In the genomic region with DNA sequence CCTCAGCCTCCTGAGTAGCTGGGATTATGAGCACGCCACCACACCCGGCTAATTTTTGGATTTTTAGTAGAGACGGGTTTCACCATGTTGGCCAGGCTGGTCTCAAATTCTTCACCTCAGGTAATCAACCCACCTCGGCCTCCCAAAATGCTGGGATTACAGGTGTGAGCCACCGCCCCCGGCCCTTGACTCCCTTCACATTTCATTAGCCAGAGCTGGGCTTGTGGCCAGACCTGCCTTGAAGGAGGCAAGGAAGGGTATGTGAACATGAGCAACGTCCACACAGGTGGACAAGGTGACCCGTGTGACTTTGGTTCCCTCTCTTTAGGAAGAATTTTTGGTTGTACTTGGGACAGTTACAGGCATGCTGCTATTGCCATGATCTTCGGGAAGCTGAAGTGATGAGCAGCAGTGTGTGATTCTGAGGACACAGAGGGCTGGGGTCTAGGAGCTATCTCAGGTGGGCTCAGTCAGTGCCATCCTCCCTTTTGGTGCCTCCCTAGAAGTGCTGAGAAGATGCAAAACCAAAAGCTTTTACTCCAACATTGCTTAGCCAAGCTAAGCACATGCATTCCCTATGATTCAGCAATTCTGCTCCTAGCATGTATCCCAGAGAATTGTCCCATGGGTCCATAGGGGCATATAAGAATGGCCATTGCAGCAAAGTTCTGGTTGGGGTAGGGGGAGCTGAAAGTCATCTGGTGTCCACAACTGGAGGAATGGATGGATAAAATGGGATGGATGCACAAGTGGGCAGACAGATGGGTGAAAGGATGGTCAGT, we compare ENCODE assay signal across 29 cellular contexts. TPM values are rescaled to one million over a fixed set of nuclear protein-coding genes. Genes with fewer than 3 reads are reported as not detected.
DNase-seq lines count a peak whose midpoint lies in the region; ATAC-seq, FAIRE-seq and TF ChIP-seq lines count a peak whose summit lies in the region.
"Had no signal": no experiment of that assay in that cellular context is flagged by ENCODE, and none has a peak within 500 bp of the region (broad histone marks: within the 10 kb centered on the region; RNA-seq: fewer than 3 reads in every experiment).

No MANE protein-coding gene starts in this region.

- H3K4me1 ChIP-seq in A549: peaks cover 11% of the 10 kb centered on the region
- peaks cover 65 to 83% (median 68%) of the 10 kb centered on the region in 10 experiments for H3K4me1 ChIP-seq in BLaER1 treated with 17β-estradiol and CSF1 and Interleukin-3, amounts not matched to agents 10 nM and 100 nM
- H3K4me1 ChIP-seq in osteoblast (ENCODE audit: insufficient read depth, low read length): peaks cover 4% of the 10 kb centered on the region

- TF ChIP-seq RAD21 in A549 (conservative IDR thresholded peaks at IDR 0.05 in 1 of 2, IDR thresholded peaks at IDR 0.05 in 1 of 2): no peak

- no peak overlapping the region; a peak in 1 of 6 replicates for H3K27ac ChIP-seq in A549
- H3K27ac ChIP-seq in BLaER1 treated with 17β-estradiol and CSF1 and Interleukin-3, amounts not matched to agents 10 nM and 100 nM: peak overlapping the region in 10 of 11 experiments; percentile 89 to 100 (median 99); a peak in 20 of 22 replicates
- no peak overlapping the region for H3K27ac ChIP-seq in osteoblast (ENCODE audit: low read depth, low read length)
- H3K27ac ChIP-seq: KMS-11, thyroid gland had no signal

- no peak overlapping the region for H3K4me3 ChIP-seq in A549
- no peak overlapping the region; a peak in 1 of 20 replicates for H3K4me3 ChIP-seq in BLaER1 treated with 17β-estradiol and CSF1 and Interleukin-3, amounts not matched to agents 10 nM and 100 nM
- no peak overlapping the region for H3K4me3 ChIP-seq in osteoblast (ENCODE audit: insufficient read depth, low read length)
- H3K4me3 ChIP-seq: thyroid gland had no signal

- peak overlapping the region; percentile 32 for H3K27ac Mint-ChIP-seq in activated B cell treated with CpG ODN at 0.5 μM for 24 hours
- H3K27ac Mint-ChIP-seq: activated T-cell treated with anti-CD3 and anti-CD28 coated beads, Interleukin-2, amount 50 U/mL, for 72 hours had no signal

- H2AFZ ChIP-seq in osteoblast (ENCODE audit: low read length): no peak overlapping the region

- H3K36me3 ChIP-seq in BLaER1 treated with 17β-estradiol and CSF1 and Interleukin-3, amounts not matched to agents 10 nM and 100 nM: peaks cover 26 to 48% (median 41%) of the 10 kb centered on the region in 11 experiments
- H3K36me3 ChIP-seq in osteoblast (ENCODE audit: insufficient read depth, low read length): peaks cover 9% of the 10 kb centered on the region

- DNase-seq in A549 (ENCODE audit: low read depth in 1 of 2, low spot score in 1 of 2) (no peak), activated B cell treated with CpG ODN at 0.5 μM for 24 hours (no peak), osteoblast (ENCODE audit: insufficient read length, low spot score, missing footprints) (peak; percentile 74), SK-N-DZ (ENCODE audit: low spot score) (no peak), C1 segment of cervical spinal cord (lab: John Stamatoyannopoulos, UW) (no peak)
- DNase-seq in stimulated activated naive CD4-positive, alpha-beta T cell treated with Interleukin-2 at 50 U/mL for 16 hours (lab: John Stamatoyannopoulos, UW): no peak
- DNase-seq: activated CD4-positive, CD25-positive, alpha-beta regulatory T cell treated with anti-CD3 and anti-CD28 coated beads, Interleukin-2, amount 50 U/mL, for 72 hours; activated T-cell treated with anti-CD3 and anti-CD28 coated beads, Interleukin-2, amount 50 U/mL, for 72 hours; CD8-positive, alpha-beta memory T cell; cortex of kidney; DMS153; NCI-H146; NCI-H510A; PC-3; stimulated activated CD4-positive, alpha-beta T cell treated with anti-CD3 and anti-CD28 coated beads, Interleukin-4, amount 100 ng/mL, for 1 hour; stimulated activated naive B cell treated with anti-CD40 and anti-IgM and Interleukin-4, amounts not matched to agents 10 μg/mL and 1 μg/mL and 100 μg/mL, for 72 hours; T-helper 1 cell; thyroid gland had no signal

- H3K4me2 ChIP-seq in A549 (no peak overlapping the region), osteoblast (ENCODE audit: insufficient read depth, low read length) (no peak overlapping the region)
- peak overlapping the region; percentile 94 to 100 (median 99); a peak in 20 of 22 replicates for H3K4me2 ChIP-seq in BLaER1 treated with 17β-estradiol and CSF1 and Interleukin-3, amounts not matched to agents 10 nM and 100 nM
- H3K4me2 ChIP-seq: KMS-11 had no signal

- peak overlapping the region in 9 of 11 experiments; percentile 93 to 100 (median 99); a peak in 17 of 22 replicates for H3K9ac ChIP-seq in BLaER1 treated with 17β-estradiol and CSF1 and Interleukin-3, amounts not matched to agents 10 nM and 100 nM
- H3K9ac ChIP-seq: KMS-11 had no signal

- ATAC-seq in A549: no peak
- no peak for ATAC-seq in activated B cell treated with CpG ODN at 0.5 μM for 24 hours (ENCODE audit: low read depth)
- no peak for ATAC-seq in HG02798 (IDR thresholded peaks at IDR 0.05; ENCODE audit: poor library complexity, unreplicated experiment)
- ATAC-seq: activated naive CD4-positive, alpha-beta T cell treated with anti-CD3 and anti-CD28 coated beads, Interleukin-2, amount 50 U/mL, for 72 hours; activated T-cell treated with anti-CD3 and anti-CD28 coated beads, Interleukin-2, amount 50 U/mL, for 72 hours; PC-3; stimulated activated naive B cell treated with anti-CD40 and anti-IgM and Interleukin-4, amounts not matched to agents 10 μg/mL and 1 μg/mL and 100 μg/mL, for 72 hours had no signal

- WGBS in A549 (ENCODE audit: missing lambda C conversion rate): 93% methylated on average over 9 of the region's 9 CpGs

- TF ChIP-seq CTCF in A549 (IDR thresholded peaks at IDR 0.05): no peak
- TF ChIP-seq CTCF in activated B cell treated with CpG ODN at 0.5 μM for 24 hours (IDR thresholded peaks at IDR 0.05): no peak
- TF ChIP-seq CTCF in osteoblast (IDR thresholded peaks at IDR 0.05; ENCODE audit: extremely low read depth, low read depth, low read length): no peak

- no peak for FAIRE-seq in A549 (lab: Jason Lieb, UNC)
- FAIRE-seq: G401.6, islet of Langerhans, TTC549 had no signal

- TF ChIP-seq EP300 in A549 (IDR thresholded peaks at IDR 0.05): no peak

- CTCF ChIA-PET in A549 (lab: Yijun Ruan, JAX) (interaction anchor here (0.9 to 1.8 kb wide), 6 partner anchors 13 to 248 kb away, joined by 3 to 5 read pairs (median 4); a partner anchor contains a TSS), activated B cell treated with CpG ODN at 0.5 μM for 24 hours (lab: Charles Lee) (interaction anchor here (0.5 to 3.2 kb wide), 2 partner anchors 17 to 42 kb away, joined by 3 to 12 read pairs; no protein-coding TSS in a partner anchor)

- POLR2A ChIA-PET in A549 (lab: Yijun Ruan, JAX): interaction anchor here (1.7 kb wide), 1 partner anchor 63 kb away, joined by 4 read pairs; a partner anchor contains a TSS
- POLR2A ChIA-PET in activated B cell treated with CpG ODN at 0.5 μM for 24 hours (lab: Charles Lee): interaction anchor here (0.6 kb wide), 1 partner anchor 225 kb away, joined by 7 read pairs; no protein-coding TSS in a partner anchor

- H3K9me3 ChIP-seq in A549 (no peaks in the 10 kb centered on the region), osteoblast (ENCODE audit: low read depth, low read length) (no peaks in the 10 kb centered on the region)
- H3K9me3 ChIP-seq in BLaER1 treated with 17β-estradiol and CSF1 and Interleukin-3, amounts not matched to agents 10 nM and 100 nM (replicated peaks in 1 of 11): no peaks in the 10 kb centered on the region
- H3K9me3 ChIP-seq: thyroid gland had no signal

- H3K27me3 ChIP-seq in BLaER1 treated with 17β-estradiol and CSF1 and Interleukin-3, amounts not matched to agents 10 nM and 100 nM: no peaks in the 10 kb centered on the region
- no peaks in the 10 kb centered on the region for H3K27me3 ChIP-seq in osteoblast (ENCODE audit: insufficient read depth, low read length)
- H3K27me3 ChIP-seq: thyroid gland had no signal

- peaks cover 16% of the 10 kb centered on the region for H3K36me3 Mint-ChIP-seq in activated B cell treated with CpG ODN at 0.5 μM for 24 hours (ENCODE audit: low read depth)
- H3K36me3 Mint-ChIP-seq: activated naive CD4-positive, alpha-beta T cell treated with anti-CD3 and anti-CD28 coated beads, Interleukin-2, amount 50 U/mL, for 72 hours had no signal

- peaks cover 10% of the 10 kb centered on the region for H3K4me1 Mint-ChIP-seq in activated B cell treated with CpG ODN at 0.5 μM for 24 hours

- no peak for TF ChIP-seq POLR2A in A549 (IDR thresholded peaks at IDR 0.05; ENCODE audit: low read length)

- no peak overlapping the region for H3K4me3 Mint-ChIP-seq in activated B cell treated with CpG ODN at 0.5 μM for 24 hours
- H3K4me3 Mint-ChIP-seq: activated T-cell treated with anti-CD3 and anti-CD28 coated beads, Interleukin-2, amount 50 U/mL, for 72 hours; stimulated activated naive B cell treated with anti-CD40 and anti-IgM and Interleukin-4, amounts not matched to agents 10 μg/mL and 1 μg/mL and 100 μg/mL, for 72 hours had no signal

- H3K27me3 Mint-ChIP-seq in activated B cell treated with CpG ODN at 0.5 μM for 24 hours: no peaks in the 10 kb centered on the region
- H3K27me3 Mint-ChIP-seq: CD8-positive, alpha-beta memory T cell; stimulated activated naive B cell treated with anti-CD40 and anti-IgM and Interleukin-4, amounts not matched to agents 10 μg/mL and 1 μg/mL and 100 μg/mL, for 72 hours had no signal

- no peaks in the 10 kb centered on the region for H3K9me3 Mint-ChIP-seq in activated B cell treated with CpG ODN at 0.5 μM for 24 hours
- H3K9me3 Mint-ChIP-seq: activated naive CD4-positive, alpha-beta T cell treated with anti-CD3 and anti-CD28 coated beads, Interleukin-2, amount 50 U/mL, for 72 hours; activated T-cell treated with anti-CD3 and anti-CD28 coated beads, Interleukin-2, amount 50 U/mL, for 72 hours; CD8-positive, alpha-beta memory T cell; stimulated activated naive B cell treated with anti-CD40 and anti-IgM and Interleukin-4, amounts not matched to agents 10 μg/mL and 1 μg/mL and 100 μg/mL, for 72 hours had no signal

- intact Hi-C loops in activated B cell treated with CpG ODN at 0.5 μM for 24 hours (cut with micrococcal nuclease): no loop called here

- peaks cover 24 to 54% (median 32%) of the 10 kb centered on the region in 11 experiments; a peak in 20 of 22 replicates for H4K20me1 ChIP-seq in BLaER1 treated with 17β-estradiol and CSF1 and Interleukin-3, amounts not matched to agents 10 nM and 100 nM
- peaks cover 37% of the 10 kb centered on the region for H4K20me1 ChIP-seq in osteoblast (ENCODE audit: insufficient read depth, low read length)

- peaks cover 27% of the 10 kb centered on the region for H3K79me2 ChIP-seq in osteoblast (ENCODE audit: insufficient read depth, low read length)

RNA-seq across cellular contexts. Expression of a gene that starts 6.1 kb away (rescaled TPM):
- 5.2 and 5.8 TPM in 2 replicates for polyA plus RNA-seq in A549 (2011; rRNA removed)
- 6.8 and 10.8 TPM in 2 replicates for polyA plus RNA-seq in A549 (2012; cell fraction: cytosol; rRNA removed)
- polyA plus RNA-seq in A549 (2012; cell fraction: nucleus; rRNA removed): 12.7 and 19.9 TPM in 2 replicates
- polyA plus RNA-seq in A549 (2017; fragmentation: RNase III; extraction: RNeasy Plus Mini Kit Qiagen cat#74134 plus additional on column Dnase treatment): 9.0 to 10.2 TPM (median 9.2 TPM) in 3 replicates
- polyA minus RNA-seq in A549 (2011; rRNA and poly(A)+ RNA removed): 8.4 and 9.3 TPM in 2 replicates
- total RNA-seq in activated B cell treated with CpG ODN at 0.5 μM for 24 hours: 17.4 and 20.9 TPM in 2 replicates
- 15.3 and 18.1 TPM in 2 replicates for total RNA-seq in osteoblast
- polyA plus RNA-seq in SK-N-DZ (2014; cell fraction: cytosol; rRNA removed): 2.7 and 3.4 TPM in 2 replicates
- polyA plus RNA-seq in SK-N-DZ (2014; cell fraction: nucleus; rRNA removed): 2.3 and 3.1 TPM in 2 replicates

RNA-seq across cellular contexts. Expression of a gene that starts 12.1 kb away (rescaled TPM):
- polyA plus RNA-seq in A549 (2011; rRNA removed): not detected in 2 replicates
- polyA plus RNA-seq in A549 (2012; cell fraction: cytosol; rRNA removed): 0.01 TPM in 1 of 2 replicates, not detected in the other
- 0.04 and 0.07 TPM in 2 replicates for polyA plus RNA-seq in A549 (2012; cell fraction: nucleus; rRNA removed)
- polyA plus RNA-seq in A549 (2017; fragmentation: RNase III; extraction: RNeasy Plus Mini Kit Qiagen cat#74134 plus additional on column Dnase treatment): not detected in 3 replicates
- not detected in 2 replicates for polyA minus RNA-seq in A549 (2011; rRNA and poly(A)+ RNA removed)
- total RNA-seq in activated B cell treated with CpG ODN at 0.5 μM for 24 hours: 0.09 and 0.29 TPM in 2 replicates
- total RNA-seq in osteoblast: not detected in 2 replicates
- polyA plus RNA-seq in SK-N-DZ (2014; cell fraction: cytosol; rRNA removed): not detected in 2 replicates
- polyA plus RNA-seq in SK-N-DZ (2014; cell fraction: nucleus; rRNA removed): not detected in 2 replicates
- total RNA-seq: activated CD8-positive, alpha-beta memory T cell treated with anti-CD3 and anti-CD28 coated beads for 36 hours; aorta; cardiac septum; CD8-positive, alpha-beta memory T cell had no signal
- polyA plus RNA-seq: CD8-positive, alpha-beta memory T cell had no signal

RNA-seq across cellular contexts. Expression of a gene that starts 54.1 kb away (rescaled TPM):
- polyA plus RNA-seq in A549 (2011; rRNA removed): 15.1 and 15.8 TPM in 2 replicates
- polyA plus RNA-seq in A549 (2012; cell fraction: cytosol; rRNA removed): 43.5 and 49.5 TPM in 2 replicates
- polyA plus RNA-seq in A549 (2012; cell fraction: nucleus; rRNA removed): 79.6 and 95.4 TPM in 2 replicates
- 36.4 to 39.3 TPM (median 36.9 TPM) in 3 replicates for polyA plus RNA-seq in A549 (2017; fragmentation: RNase III; extraction: RNeasy Plus Mini Kit Qiagen cat#74134 plus additional on column Dnase treatment)
- polyA minus RNA-seq in A549 (2011; rRNA and poly(A)+ RNA removed): 8.9 and 9.1 TPM in 2 replicates
- total RNA-seq in activated B cell treated with CpG ODN at 0.5 μM for 24 hours: 85.3 and 91.4 TPM in 2 replicates
- total RNA-seq in osteoblast: 27.4 and 27.9 TPM in 2 replicates
- 99.5 and 113 TPM in 2 replicates for polyA plus RNA-seq in SK-N-DZ (2014; cell fraction: cytosol; rRNA removed)
- polyA plus RNA-seq in SK-N-DZ (2014; cell fraction: nucleus; rRNA removed): 230 and 265 TPM in 2 replicates

RNA-seq across cellular contexts. Expression of a gene that starts 59.0 kb away (rescaled TPM):
- polyA plus RNA-seq in A549 (2011; rRNA removed) (not detected in 2 replicates), A549 (2017; fragmentation: RNase III; extraction: RNeasy Plus Mini Kit Qiagen cat#74134 plus additional on column Dnase treatment) (0.04 to 0.08 TPM (median 0.05 TPM) in 3 replicates)
- polyA plus RNA-seq in A549 (2012; cell fraction: cytosol; rRNA removed): not detected in 2 replicates
- polyA plus RNA-seq in A549 (2012; cell fraction: nucleus; rRNA removed): not detected in 2 replicates
- not detected in 2 replicates for polyA minus RNA-seq in A549 (2011; rRNA and poly(A)+ RNA removed)
- total RNA-seq in activated B cell treated with CpG ODN at 0.5 μM for 24 hours (0.37 and 1.0 TPM in 2 replicates), osteoblast (1.1 and 1.5 TPM in 2 replicates)
- 1.2 and 2.7 TPM in 2 replicates for polyA plus RNA-seq in SK-N-DZ (2014; cell fraction: cytosol; rRNA removed)
- 22.4 and 22.5 TPM in 2 replicates for polyA plus RNA-seq in SK-N-DZ (2014; cell fraction: nucleus; rRNA removed)
- total RNA-seq: HT-29, PC-3 had no signal

Comparison
In these comparisons a context has a peak if more than half of its experiments do, and no peak if none do; other contexts are left out.
1. H3K27ac ChIP-seq: peak in BLaER1 treated with 17β-estradiol and CSF1 and Interleukin-3, amounts not matched to agents 10 nM and 100 nM (10 of 11); none in A549 (0 of 2) and osteoblast (single experiment).
2. H3K4me2 ChIP-seq: peak in BLaER1 treated with 17β-estradiol and CSF1 and Interleukin-3, amounts not matched to agents 10 nM and 100 nM (11 of 11); none in A549 (single experiment) and osteoblast (single experiment).